In genomic region chr2:236882074-236882473, GRCh38 we compare ENCODE assay signal across 18 cellular contexts.
"Had no signal": no experiment of that assay in that cellular context is flagged by ENCODE, and none has a peak within 500 bp of the region (broad histone marks: within the 10 kb centered on the region; RNA-seq: fewer than 3 reads in every experiment).

No MANE protein-coding gene starts in this region.

- H3K36me3 ChIP-seq: SJSA1 had no signal

- H3K9me3 ChIP-seq: SJSA1 had no signal

- H3K4me3 ChIP-seq: SJSA1, SK-N-MC had no signal

- DNase-seq: IMR-90, Karpas-422, KG1, MM.1S, NCI-H1092 treated with DMSO at 0.1 percent for 48 hours, NCI-H1436, NCI-H187 treated with DMSO at 0.1 percent for 48 hours, NCI-H2081, NCI-H2107, NCI-H2227 treated with DMSO at 0.1 percent for 48 hours, NCI-H524, NCI-H526 treated with DMSO at 0.1 percent for 48 hours, NCI-H748 treated with DMSO at 0.1 percent for 48 hours, Right ventricle myocardium superior, RPMI8226, SIG-M5 had no signal

- H3K27me3 ChIP-seq: SJSA1 had no signal

- H3K27ac ChIP-seq: SJSA1, SK-N-MC had no signal
